21 cellular contexts compared by ENCODE assay signal in genomic region chr5:125578551-125578950, GRCh38.
"Had no signal": no experiment of that assay in that cellular context is flagged by ENCODE, and none has a peak within 500 bp of the region (broad histone marks: within the 10 kb centered on the region; RNA-seq: fewer than 3 reads in every experiment).

No MANE protein-coding gene starts in this region.

- DNase-seq: colonic mucosa; cortex of kidney; effector CD8-positive, alpha-beta T cell; effector memory CD8-positive, alpha-beta T cell; endodermal cell; erythroblast; esophagus squamous epithelium; foreskin keratinocyte; glutamatergic neuron; head of caudate nucleus; heart right ventricle; hippocampal formation; left cardiac atrium; left lung; left ventricle myocardium superior; lower lobe of right lung; mesenchymal stem cell; mucosa of descending colon; naive B cell had no signal

- H3K4me3 ChIP-seq: colonic mucosa, esophagus squamous epithelium, gastroesophageal sphincter, heart right ventricle, left lung, lower lobe of right lung, mucosa of descending colon had no signal

- ATAC-seq: effector memory CD8-positive, alpha-beta T cell; esophagus mucosa; foreskin keratinocyte; gastroesophageal sphincter; heart right ventricle; left cardiac atrium; left ventricle myocardium superior; mucosa of descending colon had no signal
